Comparison of ENCODE assay signal across 8 cellular contexts in the genomic region with DNA sequence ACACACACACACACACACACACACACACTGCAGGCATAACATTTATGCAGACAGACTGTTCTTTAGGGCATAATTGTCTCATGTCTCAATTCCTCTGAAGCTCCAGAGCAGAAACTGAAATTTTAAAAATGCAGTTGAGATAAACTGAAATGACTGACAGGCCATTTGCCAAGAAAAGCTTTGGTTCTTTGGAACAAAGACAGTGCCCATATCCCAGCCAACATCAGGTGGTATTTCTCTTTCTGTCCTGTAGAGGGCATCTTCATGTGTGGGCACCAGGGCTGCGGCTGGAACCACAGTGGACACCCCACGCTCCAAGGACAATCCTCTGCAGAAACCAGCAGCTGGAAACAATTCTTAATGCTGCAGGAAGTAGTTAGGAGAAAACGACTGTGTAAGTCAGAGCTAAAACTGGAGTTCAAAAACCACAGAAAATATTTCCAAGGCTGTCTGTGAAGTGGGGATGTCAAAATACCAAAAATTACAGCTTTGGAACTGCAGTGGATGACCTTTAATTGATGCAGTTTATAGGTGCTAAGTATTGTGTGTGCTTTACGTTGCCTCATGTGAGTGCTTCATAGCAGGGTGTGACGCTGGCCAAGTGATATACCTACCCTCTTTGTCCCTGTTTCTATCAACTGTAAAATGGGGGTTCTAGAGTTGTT. TPM values are rescaled to one million over a fixed set of nuclear protein-coding genes. Genes with fewer than 3 reads are reported as not detected.
DNase-seq lines count a peak whose midpoint lies in the region; ATAC-seq and TF ChIP-seq lines count a peak whose summit lies in the region.

No MANE protein-coding gene starts in this region.

- no peaks in the 10 kb centered on the region for H3K4me1 ChIP-seq in BE2C
- peaks cover 8% of the 10 kb centered on the region; the same call in 1 of the 2 replicates for H3K4me1 ChIP-seq in Panc1 (ENCODE audit: control insufficient read depth, insufficient read depth, low read length)

- in situ Hi-C loops in Panc1 (cut with HindIII; ENCODE audit: low pct_unique_long_range_greater_than_20kb, low sequenced_read_pairs), result no loop called here

- intact Hi-C loops in Panc1 (cut with micrococcal nuclease; ENCODE audit: unreplicated experiment), result no loop called here

- ATAC-seq in Panc1 (no peak), GM18861 (IDR thresholded peaks at IDR 0.05; ENCODE audit: unreplicated experiment) (no peak)

- H3K27me3 ChIP-seq in BE2C (no peaks in the 10 kb centered on the region), Panc1 (ENCODE audit: control insufficient read depth, insufficient read depth, low read length) (no peaks in the 10 kb centered on the region)

- TF ChIP-seq CTCF in BE2C (IDR thresholded peaks at IDR 0.05; ENCODE audit: low read depth, low read length) (peak; percentile 87), Panc1 (IDR thresholded peaks at IDR 0.05) (peak; percentile 87)

- CTCF ChIA-PET in Panc1 (lab: Charles Lee), result interaction anchor here (0.7 to 1.0 kb wide), 4 partner anchors 10 to 246 kb away, joined by 3 to 6 read pairs (median 4); partner anchors contain the start of gene ZNF263

- POLR2A ChIA-PET in Panc1 (lab: Charles Lee), result interaction anchor here (0.6 kb wide), 1 partner anchor 59 kb away, joined by 7 read pairs; no protein-coding TSS in a partner anchor

- no peaks in the 10 kb centered on the region for H3K9me3 ChIP-seq in BE2C
- H3K9me3 ChIP-seq in Panc1 (ENCODE audit: control insufficient read depth, insufficient read depth, low read depth, low read length), result no peaks in the 10 kb centered on the region

- DNase-seq in BE2C, result peak; percentile 44
- DNase-seq in H4 (ENCODE audit: low spot score), result peak; percentile 64
- peak; percentile 17 for DNase-seq in Panc1 (ENCODE audit: low read depth, low spot score)
- peak; percentile 81 for DNase-seq in fibroblast of gingiva (ENCODE audit: low read depth)
- peak; percentile 34 for DNase-seq in stimulated activated CD8-positive, alpha-beta memory T cell treated with anti-CD3 and anti-CD28 coated beads, Interleukin-4, amount 100 ng/mL, for 48 hours
- no peak for DNase-seq in KG1 (lab: John Stamatoyannopoulos, UW)
- no peak for DNase-seq in stimulated activated naive CD4-positive, alpha-beta T cell treated with Interleukin-2 at 50 U/mL for 16 hours (lab: John Stamatoyannopoulos, UW)

- no peak overlapping the region for H3K4me3 ChIP-seq in BE2C (ENCODE audit: low read depth, low read length)
- H3K4me3 ChIP-seq in Panc1 (ENCODE audit: low read depth in 2 of 2, low read length in 2 of 2), result no peak overlapping the region

- H3K36me3 ChIP-seq in BE2C, result no peaks in the 10 kb centered on the region
- no peaks in the 10 kb centered on the region for H3K36me3 ChIP-seq in Panc1 (ENCODE audit: control insufficient read depth, insufficient read depth, low read length)

- no TSS peak for BruUV-seq in Panc1 (replicated peaks; lab: Mats Ljungman, UMichigan)

- H3K27ac ChIP-seq in Panc1 (ENCODE audit: low read length), result no peak overlapping the region

RNA-seq across cellular contexts. Expression of gene MEFV, which starts 10.6 kb away (rescaled TPM):
- polyA plus RNA-seq in BE2C (2012; ENCODE audit: insufficient read depth, insufficient read length, low read depth), result not detected
- 1.2 TPM in 1 of 2 replicates, not detected in the other for total RNA-seq in H4 (2014; rRNA removed; shearing (Covaris generic))
- 0.46 TPM for total RNA-seq in Panc1 (2021; ENCODE audit: unreplicated experiment)
- 0.19 TPM for polyA plus RNA-seq in Panc1 (2012; ENCODE audit: insufficient read length)

RNA-seq across cellular contexts. Expression of gene ZNF263, which starts 16.3 kb away (rescaled TPM):
- polyA plus RNA-seq in BE2C (2012; ENCODE audit: insufficient read depth, insufficient read length, low read depth), result 123 TPM
- 24.4 and 28.8 TPM in 2 replicates for total RNA-seq in H4 (2014; rRNA removed; shearing (Covaris generic))
- 53.5 TPM for total RNA-seq in Panc1 (2021; ENCODE audit: unreplicated experiment)
- 46.2 TPM for polyA plus RNA-seq in Panc1 (2012; ENCODE audit: insufficient read length)

RNA-seq across cellular contexts. Expression of gene ZNF200, which starts 32.0 kb away (rescaled TPM):
- 7.9 TPM for polyA plus RNA-seq in BE2C (2012; ENCODE audit: insufficient read depth, insufficient read length, low read depth)
- 11.5 and 11.8 TPM in 2 replicates for total RNA-seq in H4 (2014; rRNA removed; shearing (Covaris generic))
- 12.4 TPM for total RNA-seq in Panc1 (2021; ENCODE audit: unreplicated experiment)
- polyA plus RNA-seq in Panc1 (2012; ENCODE audit: insufficient read length), result 6.8 TPM

RNA-seq across cellular contexts. Expression of gene TIGD7, which starts 38.2 kb away (rescaled TPM):
- polyA plus RNA-seq in BE2C (2012; ENCODE audit: insufficient read depth, insufficient read length, low read depth), result 5.1 TPM
- 4.9 and 5.4 TPM in 2 replicates for total RNA-seq in H4 (2014; rRNA removed; shearing (Covaris generic))
- total RNA-seq in Panc1 (2021; ENCODE audit: unreplicated experiment), result 4.5 TPM
- polyA plus RNA-seq in Panc1 (2012; ENCODE audit: insufficient read length), result 2.9 TPM

RNA-seq across cellular contexts. Expression of gene ZNF75A, which starts 38.3 kb away (rescaled TPM):
- polyA plus RNA-seq in BE2C (2012; ENCODE audit: insufficient read depth, insufficient read length, low read depth), result 57.5 TPM
- total RNA-seq in H4 (2014; rRNA removed; shearing (Covaris generic)), result 21.7 and 23.5 TPM in 2 replicates
- 24.5 TPM for total RNA-seq in Panc1 (2021; ENCODE audit: unreplicated experiment)
- polyA plus RNA-seq in Panc1 (2012; ENCODE audit: insufficient read length), result 13.2 TPM

Comparison
In these comparisons a context has a peak if more than half of its experiments do, and no peak if none do; other contexts are left out.
1. DNase-seq: peak in BE2C (single experiment), H4 (single experiment), Panc1 (single experiment), fibroblast of gingiva (single experiment) and stimulated activated CD8-positive, alpha-beta memory T cell treated with anti-CD3 and anti-CD28 coated beads, Interleukin-4, amount 100 ng/mL, for 48 hours (single experiment); none in KG1 (single experiment) and stimulated activated naive CD4-positive, alpha-beta T cell treated with Interleukin-2 at 50 U/mL for 16 hours (single experiment).